ENCODE assay signal across 21 cellular contexts in genomic region chr19:12987781-12988180, GRCh38. TPM values are rescaled to one million over a fixed set of nuclear protein-coding genes. Genes with fewer than 3 reads are reported as not detected.
"Had no signal": no experiment of that assay in that cellular context is flagged by ENCODE, and none has a peak within 500 bp of the region (broad histone marks: within the 10 kb centered on the region; RNA-seq: fewer than 3 reads in every experiment).

No MANE protein-coding gene starts in this region.

- H3K9me3 ChIP-seq: adrenal gland, left ventricle myocardium inferior, prostate gland, transverse colon had no signal

- H3K36me3 ChIP-seq: adrenal gland, cardiac muscle cell, left ventricle myocardium inferior, prostate gland, transverse colon had no signal

- H3K4me3 ChIP-seq: adrenal gland, cardiac muscle cell, left ventricle myocardium inferior, prostate gland, transverse colon had no signal

- H3K27me3 ChIP-seq: adrenal gland, transverse colon had no signal

- ATAC-seq: activated CD8-positive, alpha-beta T cell treated with anti-CD3 and anti-CD28 coated beads for 36 hours; activated T-cell treated with anti-CD3 and anti-CD28 coated beads, Interleukin-2, amount 50 U/mL, for 4 hours; right cardiac atrium; WTC11 had no signal

- DNase-seq: activated CD4-positive, alpha-beta T cell treated with anti-CD3 and anti-CD28 coated beads for 48 hours; activated CD8-positive, alpha-beta T cell treated with anti-CD3 and anti-CD28 coated beads for 36 hours; activated effector memory CD4-positive, alpha-beta T cell treated with anti-CD3 and anti-CD28 coated beads, Interleukin-2, amount 50 U/mL, for 16 hours; activated T-cell treated with anti-CD3 and anti-CD28 coated beads, Interleukin-2, amount 50 U/mL, for 4 hours; adrenal gland; foreskin fibroblast; hippocampal formation; left ventricle myocardium inferior; mesendoderm; nephron progenitor cell; small intestine; stimulated activated CD4-positive, alpha-beta T cell treated with anti-CD3 and anti-CD28 coated beads, Interleukin-4, amount 100 ng/mL, for 4 hours; stimulated activated CD8-positive, alpha-beta memory T cell treated with anti-CD3 and anti-CD28 coated beads, Interleukin-4, amount 100 ng/mL, for 48 hours; stimulated activated naive CD4-positive, alpha-beta T cell treated with Interleukin-2 at 50 U/mL for 16 hours; transverse colon had no signal

- H3K4me1 ChIP-seq: adrenal gland, prostate gland had no signal

- H3K27ac ChIP-seq: adrenal gland, cardiac muscle cell, left ventricle myocardium inferior, prostate gland, transverse colon had no signal

RNA-seq across cellular contexts. Expression of gene NFIX, which starts 7.5 kb away (rescaled TPM):
- total RNA-seq: cardiac muscle cell had no signal

RNA-seq across cellular contexts. Expression of gene DAND5, which starts 18.4 kb away (rescaled TPM):
- total RNA-seq: activated CD8-positive, alpha-beta T cell treated with anti-CD3 and anti-CD28 coated beads for 36 hours; activated T-cell treated with anti-CD3 and anti-CD28 coated beads, Interleukin-2, amount 50 U/mL, for 4 hours; cardiac muscle cell; kidney epithelial cell; T-helper 2 cell treated with Interferon-gamma antibody and Interleukin-4, amounts not matched to agents 100 ng/mL and 5 ng/mL, for 36 hours had no signal
